12 cellular contexts compared by ENCODE assay signal in the genomic region with DNA sequence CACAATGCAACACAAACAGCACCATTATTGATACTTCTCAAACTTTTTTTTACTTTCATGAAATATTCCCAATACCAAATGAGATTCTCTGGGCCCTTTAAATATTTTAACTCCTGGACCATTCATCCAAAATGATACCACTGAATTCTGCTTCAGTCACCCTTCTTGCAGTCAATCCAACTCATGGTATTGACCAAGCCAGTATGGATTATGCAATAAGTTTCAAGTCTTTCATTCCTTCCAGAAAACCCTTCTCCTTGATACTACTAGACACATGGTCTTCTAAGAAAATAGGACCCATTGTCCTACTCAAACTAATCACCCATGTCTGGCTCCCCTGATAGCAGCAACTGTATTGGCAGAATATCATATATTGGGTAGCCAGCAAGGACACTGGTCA.
"Had no signal": no experiment of that assay in that cellular context is flagged by ENCODE, and none has a peak within 500 bp of the region (broad histone marks: within the 10 kb centered on the region; RNA-seq: fewer than 3 reads in every experiment).

No MANE protein-coding gene starts in this region.

- H3K27me3 Mint-ChIP-seq: activated naive CD4-positive, alpha-beta T cell treated with anti-CD3 and anti-CD28 coated beads, Interleukin-2, amount 10 ng/mL, durations not matched to agents 7 days and 5 days; stimulated activated naive CD8-positive, alpha-beta T cell treated with anti-CD3 and anti-CD28 coated beads, Interleukin-15, amount 100 ng/mL, for 72 hours; T-helper 17 cell had no signal

- DNase-seq: activated naive CD4-positive, alpha-beta T cell treated with anti-CD3 and anti-CD28 coated beads, Interleukin-2, amount 10 ng/mL, durations not matched to agents 7 days and 5 days; effector CD4-positive, alpha-beta T cell; heart left ventricle; pancreas; stimulated activated CD4-positive, alpha-beta T cell treated with anti-CD3 and anti-CD28 coated beads, Interleukin-15, amount 100 ng/mL, for 24 hours; stimulated activated CD4-positive, alpha-beta T cell treated with anti-CD3 and anti-CD28 coated beads, Interleukin-4, amount 100 ng/mL, for 24 hours; T-helper 17 cell; testis had no signal

- ATAC-seq: activated CD4-positive, CD25-positive, alpha-beta regulatory T cell treated with anti-CD3 and anti-CD28 coated beads, Interleukin-2, amount 50 U/mL, for 24 hours; heart left ventricle; left lobe of liver; pancreas; stimulated activated naive CD8-positive, alpha-beta T cell treated with anti-CD3 and anti-CD28 coated beads, Interleukin-15, amount 100 ng/mL, for 72 hours; T-helper 17 cell had no signal

- H3K27ac Mint-ChIP-seq: activated T-helper 2 cell treated with anti-CD3 and anti-CD28 coated beads, Interferon-gamma antibody, Interleukin-2, Interleukin-4, amounts not matched to agents 10 μg/mL and 5 μg/mL and 100 μg/mL, durations not matched to agents 14 hours and 24 hours and 36 hours; stimulated activated naive CD8-positive, alpha-beta T cell treated with anti-CD3 and anti-CD28 coated beads, Interleukin-15, amount 100 ng/mL, for 72 hours; T-helper 17 cell had no signal

- H3K4me3 Mint-ChIP-seq: T-helper 17 cell had no signal
